Comparison of ENCODE assay signal across 2 cellular contexts in the genomic region with DNA sequence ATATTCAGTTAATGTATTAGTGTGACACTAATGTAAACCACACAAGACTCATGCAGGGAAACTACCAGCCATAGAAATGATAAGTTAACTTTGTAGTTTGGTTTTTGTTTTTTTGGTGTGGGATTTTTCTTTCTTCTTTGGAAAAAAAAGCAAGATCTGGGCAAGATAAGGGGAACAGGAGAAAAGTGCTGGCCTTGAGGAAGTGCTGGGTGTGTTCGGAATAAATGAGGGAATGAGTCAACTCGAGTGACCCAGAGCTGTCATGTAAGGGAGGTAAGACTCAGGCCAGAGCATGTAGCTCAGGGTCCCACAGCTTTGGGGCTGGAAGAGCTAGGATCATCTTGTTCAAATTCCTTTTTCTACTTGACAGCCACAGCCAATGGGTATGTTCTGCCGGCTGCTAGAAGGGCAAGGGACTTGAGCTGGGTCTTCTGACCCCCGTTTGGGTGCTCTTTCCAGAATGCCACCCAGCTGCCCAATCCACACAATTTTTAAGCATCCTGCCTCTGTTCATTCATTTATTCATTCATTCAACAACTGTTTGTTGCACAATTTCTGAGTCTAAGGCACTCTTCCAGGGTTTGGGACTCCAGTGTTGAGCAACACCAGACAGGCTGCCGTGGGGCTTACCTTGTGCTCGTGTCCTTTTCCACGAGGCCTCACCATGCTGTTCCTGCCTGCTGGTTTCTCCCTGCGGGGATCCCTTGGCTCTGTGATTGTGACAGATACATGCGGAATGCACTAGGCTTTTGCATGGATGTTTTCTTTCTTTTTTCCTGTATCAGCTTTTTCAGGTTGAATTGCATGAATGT.
TF ChIP-seq lines count a peak whose summit lies in the region.

No MANE protein-coding gene starts in this region.

TF ChIP-seq in IMR-90, 13 proteins besides CTCF, POLR2A, EP300 and RAD21:
- TF ChIP-seq CEBPB (IDR thresholded peaks at IDR 0.05; ENCODE audit: low read depth, low read length) (peak; percentile 54; the same call in 1 of the 2 replicates), MAZ (IDR thresholded peaks at IDR 0.05; ENCODE audit: borderline replicate concordance, low read depth, low read length) (no peak)

TF ChIP-seq in HepG2, 621 proteins besides CTCF, POLR2A, EP300 and RAD21:
- TF ChIP-seq NR2C2 (CRISPR knock-in tag; IDR thresholded peaks at IDR 0.05; ENCODE audit: borderline replicate concordance) (no peak), CEBPB (IDR thresholded peaks at IDR 0.05; ENCODE audit: borderline replicate concordance, low read depth, low read length) (peak; percentile 31; the same call in 1 of the 2 replicates), ZFAT (CRISPR knock-in tag; conservative IDR thresholded peaks at IDR 0.05) (no peak), TSC22D2 (CRISPR knock-in tag; IDR thresholded peaks at IDR 0.05; ENCODE audit: borderline replicate concordance) (no peak), RAD51 (IDR thresholded peaks at IDR 0.05; ENCODE audit: borderline replicate concordance) (no peak), ZNF253 (CRISPR knock-in tag; IDR thresholded peaks at IDR 0.05; ENCODE audit: borderline replicate concordance) (no peak), FOSL2 (CRISPR knock-in tag; IDR thresholded peaks at IDR 0.05) (0 out of 2 replicates have a peak, but pooled peaks have one; percentile 13), NR2F2 (IDR thresholded peaks at IDR 0.05; ENCODE audit: borderline replicate concordance, low read depth) (no peak)
